In genomic region chr15:96170616-96171270, GRCh38 we compare ENCODE assay signal across 1 cellular context.
TF ChIP-seq lines count a peak whose summit lies in the region.

No MANE protein-coding gene starts in this region.

TF ChIP-seq in K562, 482 proteins besides CTCF, POLR2A, EP300 and RAD21 (continued from another document):
- TF ChIP-seq ZNF277 (CRISPR knock-in tag; IDR thresholded peaks at IDR 0.05; ENCODE audit: borderline replicate concordance) (no peak), ZNF699 (CRISPR knock-in tag; IDR thresholded peaks at IDR 0.05; ENCODE audit: insufficient replicate concordance) (no peak), ZNF253 (CRISPR knock-in tag; conservative IDR thresholded peaks at IDR 0.05) (no peak), PHB2 (IDR thresholded peaks at IDR 0.05; ENCODE audit: low read depth) (no peak), KDM2B (CRISPR knock-in tag; IDR thresholded peaks at IDR 0.05) (no peak), NFIC (IDR thresholded peaks at IDR 0.05) (no peak), NFXL1 (CRISPR knock-in tag; IDR thresholded peaks at IDR 0.05) (no peak), ZNF589 (CRISPR knock-in tag; IDR thresholded peaks at IDR 0.05; ENCODE audit: low read depth) (no peak)
TF ChIP-seq in K562: peak in this region for 0.
